In genomic region chr3:35635931-35636683, GRCh38 we compare ENCODE assay signal across 28 cellular contexts. TPM values are rescaled to one million over a fixed set of nuclear protein-coding genes. Genes with fewer than 3 reads are reported as not detected.
DNase-seq lines count a peak whose midpoint lies in the region; ATAC-seq and TF ChIP-seq lines count a peak whose summit lies in the region.
"Had no signal": no experiment of that assay in that cellular context is flagged by ENCODE, and none has a peak within 500 bp of the region (broad histone marks: within the 10 kb centered on the region; RNA-seq: fewer than 3 reads in every experiment).

No MANE protein-coding gene starts in this region.

- H3K9me3 ChIP-seq in BLaER1: no peaks in the 10 kb centered on the region; the same call in 1 of the 2 replicates
- H3K9me3 ChIP-seq in KOPT-K1 (ENCODE audit: insufficient read depth, low read length, poor library complexity, severe bottlenecking): no peaks in the 10 kb centered on the region

- H3K4me3 ChIP-seq in BLaER1: no peak overlapping the region
- H3K4me3 ChIP-seq: GM23338 had no signal

- H3K27ac ChIP-seq in BLaER1 (no peak overlapping the region), KOPT-K1 (ENCODE audit: low read depth, low read length, poor library complexity, severe bottlenecking) (peak overlapping the region; percentile 98)
- H3K27ac ChIP-seq: 22Rv1, RWPE1 had no signal

- TF ChIP-seq CTCF in brain (conservative IDR thresholded peaks at IDR 0.05) (no peak), nephron progenitor cell (IDR thresholded peaks at IDR 0.05) (no peak)

- POLR2A ChIA-PET in HEK293T (lab: Yijun Ruan, JAX): no interaction called here

- peak overlapping the region; percentile 81 for H3K4me2 ChIP-seq in BLaER1
- H3K4me2 ChIP-seq: GM23338 had no signal

- H3K4me3 Mint-ChIP-seq in brain (no peak overlapping the region), nephron progenitor cell (no peak overlapping the region)
- H3K4me3 Mint-ChIP-seq: B cell, GM23338 had no signal

- no peak overlapping the region for H3K9ac ChIP-seq in BLaER1

- H3K27ac Mint-ChIP-seq in brain (peak overlapping the region in 3 of 5 experiments; percentile 26 to 91 (median 72)), nephron progenitor cell (peak overlapping the region; percentile 55)
- H3K27ac Mint-ChIP-seq: B cell, GM23338 had no signal

- CTCF ChIA-PET in HEK293T (lab: Yijun Ruan, JAX): no interaction called here

- intact Hi-C loops in posterior vena cava (cut with DNase I): no loop called here

- H3K4me1 ChIP-seq in BLaER1: peaks cover 41% of the 10 kb centered on the region

- H3K9me3 Mint-ChIP-seq in brain (peaks cover 0 to 13% (median 8%) of the 10 kb centered on the region in 5 experiments), nephron progenitor cell (peaks cover 12% of the 10 kb centered on the region)

- DNase-seq in nephron progenitor cell (no peak), posterior vena cava (ENCODE audit: low spot score) (no peak), EL (no peak), HEK293T (ENCODE audit: extremely low spot score) (no peak)
- DNase-seq: Calu3; DMS79 treated with DMSO at 0.1 percent for 48 hours; HCEC 1CT; IMR-90; Karpas-422; MV-4-11; NCI-H1105; NCI-H1436 treated with DMSO at 0.1 percent for 48 hours; NCI-H187 treated with DMSO at 0.1 percent for 48 hours; NCI-H524; NCI-H774; NK-92 treated with Interleukin-12 subunit alpha and Interleukin-12 subunit beta, amount 100 ng/mL, for 24 hours; SHP77 had no signal

- peaks cover 8% of the 10 kb centered on the region; the same call in 1 of the 2 replicates for H4K20me1 ChIP-seq in BLaER1

- peaks cover 31% of the 10 kb centered on the region for H3K27me3 ChIP-seq in BLaER1

- H3K36me3 ChIP-seq in BLaER1 (no peaks in the 10 kb centered on the region), KOPT-K1 (ENCODE audit: insufficient read depth, low read length) (no peaks in the 10 kb centered on the region)

- peaks cover 16% of the 10 kb centered on the region for H3K27me3 Mint-ChIP-seq in brain
- peaks cover 39% of the 10 kb centered on the region for H3K27me3 Mint-ChIP-seq in nephron progenitor cell (ENCODE audit: low read depth, poor library complexity)

- H3K36me3 Mint-ChIP-seq in brain (no peaks in the 10 kb centered on the region), nephron progenitor cell (ENCODE audit: low read depth) (no peaks in the 10 kb centered on the region)

- no peak for ATAC-seq in HG03439 (IDR thresholded peaks at IDR 0.05; ENCODE audit: unreplicated experiment)
- ATAC-seq: Panc1 had no signal

- peaks cover 26% of the 10 kb centered on the region for H3K4me1 Mint-ChIP-seq in brain
- H3K4me1 Mint-ChIP-seq in nephron progenitor cell: peaks cover 19% of the 10 kb centered on the region

TF ChIP-seq in HEK293T, 16 proteins besides CTCF, POLR2A, EP300 and RAD21:
- TF ChIP-seq BHLHE40 (IDR thresholded peaks at IDR 0.05; ENCODE audit: borderline replicate concordance) (no peak), FOXK2 (IDR thresholded peaks at IDR 0.05) (no peak), ARNT (IDR thresholded peaks at IDR 0.05) (no peak), FOXM1 (IDR thresholded peaks at IDR 0.05; ENCODE audit: borderline replicate concordance) (no peak), LEF1 (IDR thresholded peaks at IDR 0.05; ENCODE audit: borderline replicate concordance) (no peak), SP1 (IDR thresholded peaks at IDR 0.05) (no peak), ELF4 (IDR thresholded peaks at IDR 0.05) (no peak), L3MBTL2 (conservative IDR thresholded peaks at IDR 0.05) (no peak), PKNOX1 (IDR thresholded peaks at IDR 0.05) (no peak)

RNA-seq across cellular contexts. Expression of gene ARPP21, which starts 3.2 kb away (rescaled TPM):
- 9.4 TPM for polyA plus RNA-seq in brain (ENCODE audit: insufficient read depth, low read depth, low replicate concordance)
- not detected for total RNA-seq in posterior vena cava
- total RNA-seq: B cell, Calu3, GM23338, IMR-90, M059J, SK-MEL-5 had no signal
- polyA plus RNA-seq: GM23338, IMR-90 had no signal
